9 cellular contexts compared by ENCODE assay signal in the genomic region with DNA sequence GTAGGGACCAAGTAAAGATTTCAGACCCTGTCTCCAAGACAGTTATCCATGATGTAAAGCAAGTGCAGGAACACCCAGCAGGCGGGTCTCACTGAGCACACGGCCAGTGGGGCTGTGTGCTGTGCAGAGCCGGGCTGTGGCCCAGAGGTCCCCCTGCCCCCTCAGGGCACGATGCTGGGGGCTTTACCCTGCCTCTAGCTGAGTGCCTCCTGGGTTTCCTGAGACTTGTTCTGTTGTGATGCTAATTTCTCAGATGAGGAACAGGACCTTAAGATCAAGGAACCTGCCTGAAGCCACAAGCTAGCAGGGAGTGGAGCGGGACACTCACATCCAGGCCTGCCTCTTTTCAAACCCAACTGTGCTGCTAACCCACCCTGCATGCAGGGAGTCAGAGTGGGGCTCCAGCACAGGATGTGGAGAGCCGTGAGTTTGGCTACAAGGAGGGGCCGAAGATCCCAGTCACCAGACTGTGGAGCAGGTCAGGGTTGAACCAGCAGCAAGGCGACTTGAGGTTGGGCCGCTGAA.
A peak's percentile ranks its signal among the peaks of the same experiment; 100 is the strongest.
DNase-seq lines count a peak whose midpoint lies in the region; ATAC-seq and TF ChIP-seq lines count a peak whose summit lies in the region.
"Had no signal": no experiment of that assay in that cellular context is flagged by ENCODE, and none has a peak within 500 bp of the region (broad histone marks: within the 10 kb centered on the region; RNA-seq: fewer than 3 reads in every experiment).

No MANE protein-coding gene starts in this region.

- peak overlapping the region; percentile 89 for H3K4me3 Mint-ChIP-seq in CD4-positive, alpha-beta T cell
- peak overlapping the region; percentile 90 for H3K4me3 Mint-ChIP-seq in activated naive CD8-positive, alpha-beta T cell

- no peaks in the 10 kb centered on the region for H3K9me3 ChIP-seq in CD4-positive, alpha-beta T cell (ENCODE audit: control insufficient read depth, low read length)

- DNase-seq in CD4-positive, alpha-beta T cell = no peak
- DNase-seq in NCI-H526 treated with DMSO at 0.1 percent for 48 hours (lab: John Stamatoyannopoulos, UW) (no peak), AG08396 (ENCODE audit: low spot score) (no peak), cardiac septum (ENCODE audit: low spot score) (no peak)
- no peak for DNase-seq in activated effector memory CD4-positive, alpha-beta T cell treated with Interleukin-2 at 50 U/mL for 16 hours
- DNase-seq: head of caudate nucleus had no signal

- CTCF ChIA-PET in CD4-positive, alpha-beta T cell (lab: Charles Lee) = interaction anchor here (1.9 kb wide), 1 partner anchor 18 kb away, joined by 5 read pairs; no protein-coding TSS in a partner anchor

- peaks cover 56% of the 10 kb centered on the region for H3K4me1 Mint-ChIP-seq in CD4-positive, alpha-beta T cell (ENCODE audit: low read depth)
- peaks cover 53% of the 10 kb centered on the region for H3K4me1 Mint-ChIP-seq in activated naive CD8-positive, alpha-beta T cell (ENCODE audit: low read depth)

- H3K9me3 Mint-ChIP-seq in CD4-positive, alpha-beta T cell = no peaks in the 10 kb centered on the region
- H3K9me3 Mint-ChIP-seq in activated naive CD8-positive, alpha-beta T cell (ENCODE audit: low read depth) = no peaks in the 10 kb centered on the region

- intact Hi-C loops in CD4-positive, alpha-beta T cell (cut with DNase I, micrococcal nuclease) = loop anchor here (5.0 to 10.0 kb wide), 5 partner anchors 329 to 1352 kb away; a partner anchor contains a TSS
- intact Hi-C loops in cardiac septum (cut with DNase I) = no loop called here

- ATAC-seq in CD4-positive, alpha-beta T cell (ENCODE audit: poor library complexity) = no peak
- peak; percentile 19 for ATAC-seq in GM19397 (IDR thresholded peaks at IDR 0.05; ENCODE audit: unreplicated experiment)
- peak; percentile 21 for ATAC-seq in HG03159 (IDR thresholded peaks at IDR 0.05; ENCODE audit: unreplicated experiment)

- POLR2A ChIA-PET in CD4-positive, alpha-beta T cell (lab: Charles Lee) = interaction anchor here (0.6 to 1.8 kb wide), 4 partner anchors 10 to 327 kb away, joined by 4 to 10 read pairs (median 4); no protein-coding TSS in a partner anchor

- peak overlapping the region; percentile 66 for H3K27ac ChIP-seq in CD4-positive, alpha-beta T cell (ENCODE audit: low read depth, low read length)

- no peak for TF ChIP-seq CTCF in CD4-positive, alpha-beta T cell (IDR thresholded peaks at IDR 0.05)

- H3K27me3 ChIP-seq in CD4-positive, alpha-beta T cell (ENCODE audit: control insufficient read depth, insufficient read depth, low read length) = no peaks in the 10 kb centered on the region

- peak overlapping the region; percentile 99 for H3K27ac Mint-ChIP-seq in CD4-positive, alpha-beta T cell
- H3K27ac Mint-ChIP-seq in activated naive CD8-positive, alpha-beta T cell = peak overlapping the region; percentile 99

- H3K36me3 Mint-ChIP-seq in CD4-positive, alpha-beta T cell (ENCODE audit: low read depth) = peaks cover 4% of the 10 kb centered on the region
- H3K36me3 Mint-ChIP-seq in activated naive CD8-positive, alpha-beta T cell = no peaks in the 10 kb centered on the region

- no peaks in the 10 kb centered on the region for H3K27me3 Mint-ChIP-seq in CD4-positive, alpha-beta T cell
- H3K27me3 Mint-ChIP-seq in activated naive CD8-positive, alpha-beta T cell = no peaks in the 10 kb centered on the region
